In genomic region chr1:5882367-5883128, GRCh38 we compare ENCODE assay signal across 27 cellular contexts.
"Had no signal": no experiment of that assay in that cellular context is flagged by ENCODE, and none has a peak within 500 bp of the region (broad histone marks: within the 10 kb centered on the region; RNA-seq: fewer than 3 reads in every experiment).

No MANE protein-coding gene starts in this region.

- H3K9me3 ChIP-seq: adrenal gland, SJSA1 had no signal

- H3K4me1 Mint-ChIP-seq: activated CD4-positive, alpha-beta T cell treated with anti-CD3 and anti-CD28 coated beads, Interleukin-2, amount 10 ng/mL, durations not matched to agents 7 days and 5 days; activated naive CD8-positive, alpha-beta T cell treated with anti-CD3 and anti-CD28 coated beads, Interleukin-2, amount 10 ng/mL, durations not matched to agents 7 days and 5 days had no signal

- H3K27ac ChIP-seq: adrenal gland, SJSA1 had no signal

- DNase-seq: activated CD4-positive, alpha-beta memory T cell treated with anti-CD3 and anti-CD28 coated beads for 36 hours; activated CD4-positive, alpha-beta T cell treated with anti-CD3 and anti-CD28 coated beads, Interleukin-2, amount 10 ng/mL, durations not matched to agents 7 days and 5 days; activated CD4-positive, CD25-positive, alpha-beta regulatory T cell; activated CD8-positive, alpha-beta memory T cell treated with anti-CD3 and anti-CD28 coated beads, Interleukin-2, amount 50 U/mL, for 48 hours; activated naive CD4-positive, alpha-beta T cell treated with anti-CD3 and anti-CD28 coated beads, Interleukin-2, amount 50 U/mL, for 16 hours; activated naive CD8-positive, alpha-beta T cell treated with anti-CD3 and anti-CD28 coated beads, Interleukin-2, amount 10 ng/mL, durations not matched to agents 7 days and 5 days; activated T-cell treated with anti-CD3 and anti-CD28 coated beads, Interleukin-2, amount 50 U/mL, for 1 hour; adrenal gland; cerebellar nuclear complex; Karpas-422; MM.1S; NCI-H1105; NCI-H1436; NCI-H1694 treated with DMSO at 0.1 percent for 48 hours; NCI-H2029 treated with DMSO at 0.1 percent for 48 hours; NCI-H345; NCI-H510A; NCI-H526 treated with DMSO at 0.1 percent for 48 hours; NCI-H82; NK-92 treated with Interleukin-12 subunit alpha and Interleukin-12 subunit beta, amount 100 ng/mL, for 24 hours; OCI-M1; RPMI8226; SHP77; T-helper 2 cell; T1000 had no signal

- H3K27ac Mint-ChIP-seq: activated CD4-positive, alpha-beta memory T cell treated with anti-CD3 and anti-CD28 coated beads for 36 hours; activated CD4-positive, alpha-beta T cell treated with anti-CD3 and anti-CD28 coated beads, Interleukin-2, amount 10 ng/mL, durations not matched to agents 7 days and 5 days; activated naive CD8-positive, alpha-beta T cell treated with anti-CD3 and anti-CD28 coated beads, Interleukin-2, amount 10 ng/mL, durations not matched to agents 7 days and 5 days had no signal

- H3K4me3 Mint-ChIP-seq: activated CD4-positive, alpha-beta memory T cell treated with anti-CD3 and anti-CD28 coated beads for 36 hours; activated CD4-positive, alpha-beta T cell treated with anti-CD3 and anti-CD28 coated beads, Interleukin-2, amount 10 ng/mL, durations not matched to agents 7 days and 5 days; activated naive CD8-positive, alpha-beta T cell treated with anti-CD3 and anti-CD28 coated beads, Interleukin-2, amount 10 ng/mL, durations not matched to agents 7 days and 5 days had no signal

- H3K36me3 ChIP-seq: adrenal gland had no signal

- ATAC-seq: Panc1 had no signal

- H3K9me3 Mint-ChIP-seq: activated CD4-positive, alpha-beta T cell treated with anti-CD3 and anti-CD28 coated beads, Interleukin-2, amount 10 ng/mL, durations not matched to agents 7 days and 5 days had no signal

- H3K4me1 ChIP-seq: adrenal gland had no signal

- H3K27me3 Mint-ChIP-seq: activated CD4-positive, alpha-beta memory T cell treated with anti-CD3 and anti-CD28 coated beads for 36 hours; activated CD4-positive, alpha-beta T cell treated with anti-CD3 and anti-CD28 coated beads, Interleukin-2, amount 10 ng/mL, durations not matched to agents 7 days and 5 days; activated naive CD8-positive, alpha-beta T cell treated with anti-CD3 and anti-CD28 coated beads, Interleukin-2, amount 10 ng/mL, durations not matched to agents 7 days and 5 days had no signal

- H3K4me3 ChIP-seq: adrenal gland, SJSA1 had no signal

- H3K27me3 ChIP-seq: adrenal gland, SJSA1 had no signal
